ENCODE assay signal across 22 cellular contexts in the genomic region with DNA sequence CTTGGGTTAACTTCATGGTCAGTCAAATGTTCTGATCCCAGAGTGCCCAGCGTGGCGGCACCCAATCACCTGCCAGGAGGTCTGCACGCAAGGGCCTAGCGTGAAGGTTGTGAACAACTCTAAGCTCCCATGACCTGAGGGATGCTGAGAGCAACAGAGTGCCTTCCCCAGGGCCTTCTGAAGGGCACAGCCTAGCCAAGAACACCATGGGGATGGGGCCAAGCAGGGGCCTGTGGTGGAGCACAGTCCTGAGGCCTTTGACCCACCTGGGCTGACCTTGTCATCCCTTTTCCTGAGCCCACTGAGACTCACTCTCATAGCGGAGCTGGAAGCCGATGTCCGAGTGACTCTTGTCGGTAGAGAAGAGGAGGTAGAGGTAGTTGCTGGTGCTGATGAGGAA.
DNase-seq lines count a peak whose midpoint lies in the region; ATAC-seq and TF ChIP-seq lines count a peak whose summit lies in the region.
"Had no signal": no experiment of that assay in that cellular context is flagged by ENCODE, and none has a peak within 500 bp of the region (broad histone marks: within the 10 kb centered on the region; RNA-seq: fewer than 3 reads in every experiment).

No MANE protein-coding gene starts in this region.

- no TSS peak for BruUV-seq in MCF 10A (replicated peaks; lab: Mats Ljungman, UMichigan)

- H2BK15ac ChIP-seq in H9 (ENCODE audit: low read depth, low read length) = no peak overlapping the region

- H3K9ac ChIP-seq in H9 (ENCODE audit: extremely low read depth, insufficient read length, low read length) = no peak overlapping the region
- no peak overlapping the region for H3K9ac ChIP-seq in neural progenitor cell
- H3K9ac ChIP-seq: BLaER1 treated with 17β-estradiol and CSF1 and Interleukin-3, amounts not matched to agents 10 nM and 100 nM; GM23248 had no signal

- no peak overlapping the region for H2BK12ac ChIP-seq in H9 (ENCODE audit: insufficient read length, low read depth, low read length)

- H3K27ac Mint-ChIP-seq in H9 (no peak overlapping the region), neural progenitor cell (peak overlapping the region; percentile 34), MCF 10A (ENCODE audit: low read depth, unreplicated experiment) (no peak overlapping the region)
- H3K27ac Mint-ChIP-seq: CD14-positive monocyte; CD4-positive, alpha-beta T cell; CD8-positive, alpha-beta memory T cell had no signal

- ATAC-seq in upper lobe of right lung = peak; percentile 29
- ATAC-seq: A549, HCT116 had no signal

- H3K36me3 ChIP-seq in esophagus muscularis mucosa (no peaks in the 10 kb centered on the region), neural progenitor cell (no peaks in the 10 kb centered on the region), upper lobe of right lung (no peaks in the 10 kb centered on the region), osteoblast (ENCODE audit: insufficient read depth, low read length) (no peaks in the 10 kb centered on the region)
- H3K36me3 ChIP-seq: BE2C; BLaER1 treated with 17β-estradiol and CSF1 and Interleukin-3, amounts not matched to agents 10 nM and 100 nM had no signal

- CTCF ChIA-PET in MCF 10A (lab: Yijun Ruan, JAX) = interaction anchor here (0.6 to 1.0 kb wide), 2 partner anchors 10 to 36 kb away, joined by 3 read pairs; no protein-coding TSS in a partner anchor

- H3K36me3 Mint-ChIP-seq in H9 (ENCODE audit: insufficient read depth in 1 of 3, low read depth in 3 of 3) = peaks cover 7 to 21% (median 17%) of the 10 kb centered on the region in 3 experiments; a peak in 6 of 7 replicates
- peaks cover 2% of the 10 kb centered on the region for H3K36me3 Mint-ChIP-seq in neural progenitor cell
- H3K36me3 Mint-ChIP-seq in MCF 10A (ENCODE audit: insufficient read depth, unreplicated experiment) = no peaks in the 10 kb centered on the region
- H3K36me3 Mint-ChIP-seq: CD14-positive monocyte; CD8-positive, alpha-beta memory T cell had no signal

- no peaks in the 10 kb centered on the region for H3K27me3 ChIP-seq in H9 (ENCODE audit: insufficient read depth, low read length)
- H3K27me3 ChIP-seq in esophagus muscularis mucosa = peaks cover 0 to 5% (median 0%) of the 10 kb centered on the region in 4 donors
- H3K27me3 ChIP-seq in neural progenitor cell = no peaks in the 10 kb centered on the region
- H3K27me3 ChIP-seq in upper lobe of right lung = no peaks in the 10 kb centered on the region
- no peaks in the 10 kb centered on the region for H3K27me3 ChIP-seq in osteoblast (ENCODE audit: insufficient read depth, low read length)
- H3K27me3 ChIP-seq: BE2C; BLaER1 treated with 17β-estradiol and CSF1 and Interleukin-3, amounts not matched to agents 10 nM and 100 nM had no signal

- no peaks in the 10 kb centered on the region for H3K79me1 ChIP-seq in H9 (ENCODE audit: insufficient read depth, low read depth, low read length, poor library complexity, severe bottlenecking)

- H2AK5ac ChIP-seq in H9 (ENCODE audit: insufficient read length, low read length) = no peak overlapping the region

- intact Hi-C loops in esophagus muscularis mucosa (cut with DNase I) = no loop called here
- intact Hi-C loops in upper lobe of right lung (cut with DNase I) = no loop called here
- intact Hi-C loops in MCF 10A (cut with micrococcal nuclease) = no loop called here

- no peak overlapping the region for H2AFZ ChIP-seq in H9 (ENCODE audit: low read length)
- no peak overlapping the region for H2AFZ ChIP-seq in neural progenitor cell (replicated peaks)
- H2AFZ ChIP-seq in osteoblast (ENCODE audit: low read length) = no peak overlapping the region
- H2AFZ ChIP-seq: GM23248 had no signal

- H4K20me1 ChIP-seq in H9 (ENCODE audit: control insufficient read depth, insufficient read depth, insufficient read length) = no peaks in the 10 kb centered on the region
- H4K20me1 ChIP-seq in neural progenitor cell (ENCODE audit: low read depth) = no peaks in the 10 kb centered on the region
- H4K20me1 ChIP-seq in osteoblast (ENCODE audit: insufficient read depth, low read length) = no peaks in the 10 kb centered on the region
- H4K20me1 ChIP-seq: BLaER1 treated with 17β-estradiol and CSF1 and Interleukin-3, amounts not matched to agents 10 nM and 100 nM had no signal

- TF ChIP-seq CTCF in H9 (conservative IDR thresholded peaks at IDR 0.05) = no peak
- no peak for TF ChIP-seq CTCF in esophagus muscularis mucosa (IDR thresholded peaks at IDR 0.05)
- no peak for TF ChIP-seq CTCF in neural progenitor cell (IDR thresholded peaks at IDR 0.05)
- TF ChIP-seq CTCF in upper lobe of right lung (IDR thresholded peaks at IDR 0.05) = no peak
- TF ChIP-seq CTCF in osteoblast (IDR thresholded peaks at IDR 0.05; ENCODE audit: extremely low read depth, low read depth, low read length) = no peak
- TF ChIP-seq CTCF in MCF 10A (IDR thresholded peaks at IDR 0.05; ENCODE audit: unreplicated experiment) = no peak

- DNase-seq in H9 (peak; percentile 15), esophagus muscularis mucosa (ENCODE audit: extremely low spot score) (peak; percentile 88), neural progenitor cell (ENCODE audit: low spot score) (no peak), upper lobe of right lung (no peak), osteoblast (ENCODE audit: insufficient read length, low spot score, missing footprints) (no peak), MCF 10A (ENCODE audit: unreplicated experiment) (no peak)
- no peak for DNase-seq in activated naive CD4-positive, alpha-beta T cell treated with anti-CD3 and anti-CD28 coated beads, Interleukin-2, amount 50 U/mL, for 16 hours
- DNase-seq: 8988T; ACHN; AML-193; BE2C; Calu3; CD4-positive, alpha-beta T cell; CD8-positive, alpha-beta memory T cell; DMS53; DMS79 treated with DMSO at 0.1 percent for 48 hours; GF-D8 had no signal

- H3K4me3 ChIP-seq in esophagus muscularis mucosa (no peak overlapping the region), neural progenitor cell (no peak overlapping the region), upper lobe of right lung (no peak overlapping the region), osteoblast (ENCODE audit: insufficient read depth, low read length) (no peak overlapping the region)
- H3K4me3 ChIP-seq: A549; BLaER1 treated with 17β-estradiol and CSF1 and Interleukin-3, amounts not matched to agents 10 nM and 100 nM; GM23248 had no signal

- H4K8ac ChIP-seq in H9 (replicated peaks; ENCODE audit: insufficient read length, low read depth, low read length) = no peak overlapping the region

- H4K91ac ChIP-seq in H9 (ENCODE audit: insufficient read length, low read depth, low read length) = no peak overlapping the region

- H3K9me3 ChIP-seq in H9 (ENCODE audit: control insufficient read depth, low read depth, low read length) (no peaks in the 10 kb centered on the region), esophagus muscularis mucosa (no peaks in the 10 kb centered on the region), neural progenitor cell (ENCODE audit: low read depth) (no peaks in the 10 kb centered on the region), upper lobe of right lung (no peaks in the 10 kb centered on the region), osteoblast (ENCODE audit: low read depth, low read length) (no peaks in the 10 kb centered on the region)
- H3K9me3 ChIP-seq: A549; BE2C; BLaER1 treated with 17β-estradiol and CSF1 and Interleukin-3, amounts not matched to agents 10 nM and 100 nM had no signal

- no peak overlapping the region for H4K5ac ChIP-seq in H9 (ENCODE audit: insufficient read length, low read depth, low read length)

- no peak overlapping the region for H3K23ac ChIP-seq in H9 (ENCODE audit: insufficient read length, low read depth, low read length)

- POLR2A ChIA-PET in MCF 10A (lab: Yijun Ruan, JAX) = no interaction called here

- H3K9me3 Mint-ChIP-seq in H9 = no peaks in the 10 kb centered on the region
- no peaks in the 10 kb centered on the region for H3K9me3 Mint-ChIP-seq in neural progenitor cell
- peaks cover 14% of the 10 kb centered on the region for H3K9me3 Mint-ChIP-seq in MCF 10A (ENCODE audit: unreplicated experiment)
- H3K9me3 Mint-ChIP-seq: CD4-positive, alpha-beta T cell; CD8-positive, alpha-beta memory T cell had no signal

- no peak overlapping the region for H2BK20ac ChIP-seq in H9 (ENCODE audit: low read depth, low read length, poor library complexity, severe bottlenecking)

- H3K4me1 ChIP-seq in H9 (ENCODE audit: insufficient read depth, low read length) (no peaks in the 10 kb centered on the region), esophagus muscularis mucosa (no peaks in the 10 kb centered on the region), neural progenitor cell (no peaks in the 10 kb centered on the region), upper lobe of right lung (no peaks in the 10 kb centered on the region), osteoblast (ENCODE audit: insufficient read depth, low read length) (no peaks in the 10 kb centered on the region)
- H3K4me1 ChIP-seq: A549, BE2C had no signal

- no peak overlapping the region for H3K4ac ChIP-seq in H9 (ENCODE audit: low read depth, low read length)

- no peak for TF ChIP-seq POLR2A in esophagus muscularis mucosa (IDR thresholded peaks at IDR 0.05; ENCODE audit: low read depth)

- H3K14ac ChIP-seq in H9 (ENCODE audit: insufficient read depth, low read length) = no peak overlapping the region

- H3T11ph ChIP-seq in H9 (ENCODE audit: low read length) = no peak overlapping the region

- H3K27me3 Mint-ChIP-seq in H9 (ENCODE audit: low read depth) (peaks cover 1% of the 10 kb centered on the region; the same call in 1 of the 2 replicates), neural progenitor cell (ENCODE audit: insufficient read depth, low read depth) (no peaks in the 10 kb centered on the region), MCF 10A (ENCODE audit: insufficient read depth, unreplicated experiment) (no peaks in the 10 kb centered on the region)

- H3K4me2 ChIP-seq in H9 (ENCODE audit: insufficient read depth, insufficient read length, low read length) (no peak overlapping the region), neural progenitor cell (no peak overlapping the region), osteoblast (ENCODE audit: insufficient read depth, low read length) (no peak overlapping the region)
- H3K4me2 ChIP-seq: A549; BLaER1 treated with 17β-estradiol and CSF1 and Interleukin-3, amounts not matched to agents 10 nM and 100 nM had no signal

- H3K4me3 Mint-ChIP-seq in H9 = no peak overlapping the region
- H3K4me3 Mint-ChIP-seq in neural progenitor cell = no peak overlapping the region
- H3K4me3 Mint-ChIP-seq in MCF 10A (ENCODE audit: unreplicated experiment) = no peak overlapping the region
- H3K4me3 Mint-ChIP-seq: CD14-positive monocyte; CD4-positive, alpha-beta T cell; CD8-positive, alpha-beta memory T cell had no signal

- no peak overlapping the region for H3K56ac ChIP-seq in H9 (ENCODE audit: insufficient read length, low read depth, low read length)

- H3K27ac ChIP-seq in H9 (ENCODE audit: insufficient read length, low read depth, low read length) (no peak overlapping the region), esophagus muscularis mucosa (replicated peaks in 1 of 4) (no peak overlapping the region), neural progenitor cell (no peak overlapping the region), upper lobe of right lung (no peak overlapping the region), osteoblast (ENCODE audit: low read depth, low read length) (no peak overlapping the region)
- H3K27ac ChIP-seq: A549; BLaER1 treated with 17β-estradiol and CSF1 and Interleukin-3, amounts not matched to agents 10 nM and 100 nM; GM23248 had no signal

- H2BK5ac ChIP-seq in H9 (ENCODE audit: insufficient read length, low read length) = no peak overlapping the region

- no peak overlapping the region for H3K18ac ChIP-seq in H9 (ENCODE audit: insufficient read length, low read depth, low read length)

- no peaks in the 10 kb centered on the region for H3K23me2 ChIP-seq in H9 (ENCODE audit: insufficient read length, low read depth, low read length, poor library complexity, severe bottlenecking)

- WGBS in H9 (ENCODE audit: extremely low coverage, insufficient read length, low lambda C conversion rate) = no CpG with 5 or more reads among the region's 8 CpGs
- 95% methylated on average over 7 of the region's 8 CpGs for WGBS in esophagus muscularis mucosa

- H3K79me2 ChIP-seq in H9 (ENCODE audit: insufficient read depth, low read length) (no peaks in the 10 kb centered on the region), neural progenitor cell (ENCODE audit: low read depth) (no peaks in the 10 kb centered on the region), osteoblast (ENCODE audit: insufficient read depth, low read length) (no peaks in the 10 kb centered on the region)

- no peaks in the 10 kb centered on the region for H3F3A ChIP-seq in neural progenitor cell (ENCODE audit: low read depth)

- no peak overlapping the region for H2BK120ac ChIP-seq in H9 (ENCODE audit: low read depth, low read length, poor library complexity, severe bottlenecking)

- H3K4me1 Mint-ChIP-seq in H9 = peaks cover 3% of the 10 kb centered on the region in 2 experiments; a peak in 2 of 4 replicates
- peaks cover 2% of the 10 kb centered on the region for H3K4me1 Mint-ChIP-seq in neural progenitor cell
- no peaks in the 10 kb centered on the region for H3K4me1 Mint-ChIP-seq in MCF 10A (ENCODE audit: insufficient read depth, unreplicated experiment)
- H3K4me1 Mint-ChIP-seq: CD8-positive, alpha-beta memory T cell had no signal

- TF ChIP-seq EP300 in esophagus muscularis mucosa (IDR thresholded peaks at IDR 0.05) = no peak

Comparison
In these comparisons a context has a peak if more than half of its experiments do, and no peak if none do; other contexts are left out.
1. DNase-seq: peak in H9 (single experiment) and esophagus muscularis mucosa (single experiment); none in neural progenitor cell (single experiment), upper lobe of right lung (single experiment), osteoblast (single experiment), activated naive CD4-positive, alpha-beta T cell treated with anti-CD3 and anti-CD28 coated beads, Interleukin-2, amount 50 U/mL, for 16 hours (single experiment) and MCF 10A (single experiment).